ENCODE assay signal across 1 cellular context in the genomic region with DNA sequence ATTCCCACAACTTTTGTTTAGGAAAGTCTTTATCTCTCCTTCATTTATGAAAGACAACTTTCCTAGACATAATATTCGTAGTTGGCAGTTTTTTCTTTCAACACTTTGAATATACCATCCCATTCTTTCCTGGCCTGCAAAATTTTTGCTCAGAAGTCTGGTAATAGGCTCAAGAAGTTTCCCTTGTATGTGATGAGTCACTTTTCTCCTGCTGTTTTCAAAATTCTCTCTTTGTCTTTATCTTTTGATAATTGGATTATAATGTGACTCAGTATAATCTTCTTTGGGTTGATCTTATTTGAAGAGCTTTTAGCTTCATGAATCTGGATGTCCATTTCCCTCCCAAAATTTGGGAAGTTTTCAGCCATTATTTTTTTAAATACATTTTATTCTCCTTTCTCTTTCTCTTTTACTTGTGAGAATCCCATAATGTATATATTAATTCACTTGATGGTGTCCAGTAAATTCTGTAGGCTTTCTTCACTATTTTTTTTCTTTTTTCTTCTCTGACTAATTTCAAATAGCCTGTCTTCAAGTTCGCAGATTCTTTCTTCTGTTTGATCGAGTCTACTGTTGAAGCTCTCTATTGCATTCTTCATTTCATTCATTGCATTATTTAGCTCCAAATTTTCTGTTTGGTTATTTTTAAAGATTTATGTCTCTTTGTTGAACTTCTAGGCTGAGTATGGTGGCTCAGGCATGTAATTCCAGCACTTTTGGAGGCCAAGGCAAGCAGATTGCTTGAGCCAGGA.
TF ChIP-seq lines count a peak whose summit lies in the region.

No MANE protein-coding gene starts in this region.

TF ChIP-seq in SK-N-SH, 30 proteins besides CTCF, POLR2A, EP300 and RAD21:
- TF ChIP-seq USF1 (IDR thresholded peaks at IDR 0.05; ENCODE audit: borderline replicate concordance, low read depth) (no peak), GATA2 (CRISPR knock-in tag; IDR thresholded peaks at IDR 0.05) (no peak), NFIC (IDR thresholded peaks at IDR 0.05; ENCODE audit: borderline replicate concordance) (no peak), RCOR1 (IDR thresholded peaks at IDR 0.05; ENCODE audit: low read length) (no peak), RFX5 (IDR thresholded peaks at IDR 0.05; ENCODE audit: low read length) (no peak), SMC3 (IDR thresholded peaks at IDR 0.05; ENCODE audit: low read depth, low read length) (no peak), FOSL2 (IDR thresholded peaks at IDR 0.05; ENCODE audit: borderline replicate concordance, low read depth) (no peak), YY1 (IDR thresholded peaks at IDR 0.05; ENCODE audit: low read depth) (no peak), EZH2phosphoT487 (IDR thresholded peaks at IDR 0.05; ENCODE audit: borderline replicate concordance, low read depth) (no peak)
- TF ChIP-seq, protein P1, sequence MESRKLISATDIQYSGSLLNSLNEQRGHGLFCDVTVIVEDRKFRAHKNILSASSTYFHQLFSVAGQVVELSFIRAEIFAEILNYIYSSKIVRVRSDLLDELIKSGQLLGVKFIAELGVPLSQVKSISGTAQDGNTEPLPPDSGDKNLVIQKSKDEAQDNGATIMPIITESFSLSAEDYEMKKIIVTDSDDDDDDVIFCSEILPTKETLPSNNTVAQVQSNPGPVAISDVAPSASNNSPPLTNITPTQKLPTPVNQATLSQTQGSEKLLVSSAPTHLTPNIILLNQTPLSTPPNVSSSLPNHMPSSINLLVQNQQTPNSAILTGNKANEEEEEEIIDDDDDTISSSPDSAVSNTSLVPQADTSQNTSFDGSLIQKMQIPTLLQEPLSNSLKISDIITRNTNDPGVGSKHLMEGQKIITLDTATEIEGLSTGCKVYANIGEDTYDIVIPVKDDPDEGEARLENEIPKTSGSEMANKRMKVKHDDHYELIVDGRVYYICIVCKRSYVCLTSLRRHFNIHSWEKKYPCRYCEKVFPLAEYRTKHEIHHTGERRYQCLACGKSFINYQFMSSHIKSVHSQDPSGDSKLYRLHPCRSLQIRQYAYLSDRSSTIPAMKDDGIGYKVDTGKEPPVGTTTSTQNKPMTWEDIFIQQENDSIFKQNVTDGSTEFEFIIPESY (IDR thresholded peaks at IDR 0.05; ENCODE audit: borderline replicate concordance, low read depth), result no peak
TF ChIP-seq in SK-N-SH: peak in this region for 0.
